ENCODE assay signal across 23 cellular contexts in genomic region chr2:190446750-190447516, GRCh38. TPM values are rescaled to one million over a fixed set of nuclear protein-coding genes. Genes with fewer than 3 reads are reported as not detected.
DNase-seq lines count a peak whose midpoint lies in the region; ATAC-seq and TF ChIP-seq lines count a peak whose summit lies in the region.
"Had no signal": no experiment of that assay in that cellular context is flagged by ENCODE, and none has a peak within 500 bp of the region (broad histone marks: within the 10 kb centered on the region; RNA-seq: fewer than 3 reads in every experiment).

No MANE protein-coding gene starts in this region.

- no peaks in the 10 kb centered on the region for H3K9me3 ChIP-seq in CD8-positive, alpha-beta T cell (ENCODE audit: low read length)
- no peaks in the 10 kb centered on the region for H3K9me3 ChIP-seq in adrenal gland (replicated peaks in 1 of 3)
- H3K9me3 ChIP-seq in skeletal muscle tissue (ENCODE audit: control insufficient read depth in 3 of 3, low read length in 3 of 3) = no peaks in the 10 kb centered on the region

- peaks cover 30% of the 10 kb centered on the region for H3K36me3 Mint-ChIP-seq in CD8-positive, alpha-beta T cell
- H3K36me3 Mint-ChIP-seq: natural killer cell had no signal

- intact Hi-C loops in CD8-positive, alpha-beta T cell (cut with DNase I, micrococcal nuclease) = no loop called here
- intact Hi-C loops in adrenal gland (cut with DNase I) = no loop called here

- 65 to 72% (median 66%) methylated on average over 3 of the region's 3 CpGs for WGBS in adrenal gland, 4 donors

- no peak for TF ChIP-seq POLR2A in adrenal gland (IDR thresholded peaks at IDR 0.05)

- TF ChIP-seq CTCF in CD8-positive, alpha-beta T cell (IDR thresholded peaks at IDR 0.05) = no peak
- no peak for TF ChIP-seq CTCF in adrenal gland (IDR thresholded peaks at IDR 0.05)

- no peaks in the 10 kb centered on the region for H3K27me3 ChIP-seq in CD8-positive, alpha-beta T cell (ENCODE audit: insufficient read depth, low read length)
- H3K27me3 ChIP-seq in adrenal gland (no peaks in the 10 kb centered on the region), layer of hippocampus (ENCODE audit: control insufficient read depth, insufficient read depth, low read length) (no peaks in the 10 kb centered on the region), skeletal muscle tissue (ENCODE audit: control insufficient read depth in 3 of 3, insufficient read depth in 3 of 3, low read length in 3 of 3) (no peaks in the 10 kb centered on the region)
- H3K27me3 ChIP-seq: brain microvascular endothelial cell had no signal

- no peak for DNase-seq in CD8-positive, alpha-beta T cell
- DNase-seq in adrenal gland (peak in 1 of 7 donors; percentile 32), NCI-H345 (lab: John Stamatoyannopoulos, UW) (no peak), NK-92 (lab: John Stamatoyannopoulos, UW; ENCODE audit: unreplicated experiment) (no peak)
- DNase-seq: activated naive CD8-positive, alpha-beta T cell treated with anti-CD3 and anti-CD28 coated beads, Interleukin-2, amount 10 ng/mL, durations not matched to agents 7 days and 5 days; activated T-cell treated with anti-CD3 and anti-CD28 coated beads, Interleukin-2, amount 50 U/mL, for 72 hours; brain microvascular endothelial cell; CD4-positive, CD25-positive, alpha-beta regulatory T cell; kidney; mammary epithelial cell; natural killer cell; NCI-H526; posterior cingulate gyrus; small intestine; stimulated activated CD4-positive, alpha-beta T cell treated with anti-CD3 and anti-CD28 coated beads, Interleukin-4, amount 100 ng/mL, for 1 hour; T1000 had no signal

- ATAC-seq in CD8-positive, alpha-beta T cell = no peak
- ATAC-seq in HG03045 (IDR thresholded peaks at IDR 0.05; ENCODE audit: unreplicated experiment) = no peak
- ATAC-seq: activated CD4-positive, CD25-positive, alpha-beta regulatory T cell treated with anti-CD3 and anti-CD28 coated beads, Interleukin-2, amount 50 U/mL, for 24 hours; activated T-cell treated with anti-CD3 and anti-CD28 coated beads, Interleukin-2, amount 50 U/mL, for 72 hours; HepG2; natural killer cell had no signal

- H3K27ac ChIP-seq in CD8-positive, alpha-beta T cell (ENCODE audit: low read depth, low read length) = no peak overlapping the region
- peak overlapping the region in 4 of 5 donors; percentile 37 to 79 (median 62) for H3K27ac ChIP-seq in adrenal gland
- peak overlapping the region; percentile 70 for H3K27ac ChIP-seq in layer of hippocampus (ENCODE audit: low read depth, low read length)
- H3K27ac ChIP-seq in skeletal muscle tissue (ENCODE audit: low read depth, low read length) = peak overlapping the region; percentile 26
- H3K27ac ChIP-seq: brain microvascular endothelial cell had no signal

- H3K4me1 ChIP-seq in CD8-positive, alpha-beta T cell (ENCODE audit: insufficient read depth, low read length) = peaks cover 34% of the 10 kb centered on the region
- H3K4me1 ChIP-seq in adrenal gland (replicated peaks in 1 of 2) (peaks cover 38 to 69% of the 10 kb centered on the region in 2 donors), skeletal muscle tissue (ENCODE audit: control insufficient read depth in 3 of 3, insufficient read depth in 3 of 3, low read length in 3 of 3) (peaks cover 0 to 3% (median 0%) of the 10 kb centered on the region in 3 donors)

- CTCF ChIA-PET in CD8-positive, alpha-beta T cell (lab: Charles Lee) = interaction anchor here (0.6 to 1.3 kb wide), 4 partner anchors 12 to 842 kb away, joined by 3 to 4 read pairs (median 4); no protein-coding TSS in a partner anchor

- H3K9me3 Mint-ChIP-seq in CD8-positive, alpha-beta T cell = no peaks in the 10 kb centered on the region
- H3K9me3 Mint-ChIP-seq: activated naive CD8-positive, alpha-beta T cell treated with anti-CD3 and anti-CD28 coated beads, Interleukin-2, amount 10 ng/mL, durations not matched to agents 7 days and 5 days; activated T-cell treated with anti-CD3 and anti-CD28 coated beads, Interleukin-2, amount 50 U/mL, for 72 hours; CD4-positive, CD25-positive, alpha-beta regulatory T cell; dendritic cell treated with granulocyte-macrophage colony-stimulating factor and Interleukin-4, amounts not matched to agents 40 ng/mL and 50 ng/mL, for 4 days; natural killer cell; stimulated activated naive CD8-positive, alpha-beta T cell treated with anti-CD3 and anti-CD28 coated beads, Interleukin-15, Interleukin-2, amounts not matched to agents 100 ng/mL and 50 ng/mL, for 24 hours had no signal

- no peaks in the 10 kb centered on the region for H3K36me3 ChIP-seq in CD8-positive, alpha-beta T cell (ENCODE audit: insufficient read depth, low read length)
- H3K36me3 ChIP-seq in adrenal gland (replicated peaks in 1 of 2) (no peaks in the 10 kb centered on the region), skeletal muscle tissue (ENCODE audit: control insufficient read depth in 3 of 3, insufficient read depth in 3 of 3, low read length in 3 of 3) (no peaks in the 10 kb centered on the region)
- H3K36me3 ChIP-seq: brain microvascular endothelial cell had no signal

- H3K4me3 ChIP-seq in CD8-positive, alpha-beta T cell (ENCODE audit: low read depth, low read length) = no peak overlapping the region
- H3K4me3 ChIP-seq in adrenal gland = no peak overlapping the region
- H3K4me3 ChIP-seq in skeletal muscle tissue (ENCODE audit: low read length in 3 of 3) = no peak overlapping the region

- no peaks in the 10 kb centered on the region for H3K27me3 Mint-ChIP-seq in CD8-positive, alpha-beta T cell (ENCODE audit: low read depth)
- H3K27me3 Mint-ChIP-seq: activated naive CD8-positive, alpha-beta T cell treated with anti-CD3 and anti-CD28 coated beads, Interleukin-2, amount 10 ng/mL, durations not matched to agents 7 days and 5 days; CD4-positive, CD25-positive, alpha-beta regulatory T cell; dendritic cell treated with granulocyte-macrophage colony-stimulating factor and Interleukin-4, amounts not matched to agents 40 ng/mL and 50 ng/mL, for 4 days; stimulated activated naive CD8-positive, alpha-beta T cell treated with anti-CD3 and anti-CD28 coated beads, Interleukin-15, Interleukin-2, amounts not matched to agents 100 ng/mL and 50 ng/mL, for 24 hours had no signal

- peaks cover 75% of the 10 kb centered on the region for H3K4me1 Mint-ChIP-seq in CD8-positive, alpha-beta T cell (ENCODE audit: low read depth)

- H3K27ac Mint-ChIP-seq in CD8-positive, alpha-beta T cell = peak overlapping the region; percentile 23
- H3K27ac Mint-ChIP-seq: activated naive CD8-positive, alpha-beta T cell treated with anti-CD3 and anti-CD28 coated beads, Interleukin-2, amount 10 ng/mL, durations not matched to agents 7 days and 5 days; activated T-cell treated with anti-CD3 and anti-CD28 coated beads, Interleukin-2, amount 50 U/mL, for 72 hours; CD4-positive, CD25-positive, alpha-beta regulatory T cell; dendritic cell treated with granulocyte-macrophage colony-stimulating factor and Interleukin-4, amounts not matched to agents 40 ng/mL and 50 ng/mL, for 4 days; stimulated activated naive CD8-positive, alpha-beta T cell treated with anti-CD3 and anti-CD28 coated beads, Interleukin-15, Interleukin-2, amounts not matched to agents 100 ng/mL and 50 ng/mL, for 24 hours had no signal

- no peak overlapping the region for H3K4me3 Mint-ChIP-seq in CD8-positive, alpha-beta T cell
- H3K4me3 Mint-ChIP-seq: activated naive CD8-positive, alpha-beta T cell treated with anti-CD3 and anti-CD28 coated beads, Interleukin-2, amount 10 ng/mL, durations not matched to agents 7 days and 5 days; activated T-cell treated with anti-CD3 and anti-CD28 coated beads, Interleukin-2, amount 50 U/mL, for 72 hours; CD4-positive, CD25-positive, alpha-beta regulatory T cell; dendritic cell treated with granulocyte-macrophage colony-stimulating factor and Interleukin-4, amounts not matched to agents 40 ng/mL and 50 ng/mL, for 4 days; natural killer cell; stimulated activated naive CD8-positive, alpha-beta T cell treated with anti-CD3 and anti-CD28 coated beads, Interleukin-15, Interleukin-2, amounts not matched to agents 100 ng/mL and 50 ng/mL, for 24 hours had no signal

- POLR2A ChIA-PET in CD8-positive, alpha-beta T cell (lab: Charles Lee) = interaction anchor here (0.6 to 1.1 kb wide), 2 partner anchors 9 to 900 kb away, joined by 3 read pairs; no protein-coding TSS in a partner anchor

- no peak overlapping the region for H3K9ac ChIP-seq in skeletal muscle tissue (ENCODE audit: low read depth in 1 of 3, low read length in 3 of 3)

RNA-seq across cellular contexts. Expression of gene MFSD6, which starts 38.8 kb away (rescaled TPM):
- total RNA-seq in CD8-positive, alpha-beta T cell = 10 to 100 TPM; 45.6 to 50.6 TPM
- total RNA-seq in adrenal gland (100 to 1,000 TPM in 6 of 8 donors, 10 to 100 TPM in 2; 39.0 to 253 (median 161) TPM), skeletal muscle tissue (8.4 TPM)
- 10 to 100 TPM; 23.2 to 50.7 (median 29.0) TPM for polyA plus RNA-seq in adrenal gland
